ENCODE assay signal across 1 cellular context in the genomic region with DNA sequence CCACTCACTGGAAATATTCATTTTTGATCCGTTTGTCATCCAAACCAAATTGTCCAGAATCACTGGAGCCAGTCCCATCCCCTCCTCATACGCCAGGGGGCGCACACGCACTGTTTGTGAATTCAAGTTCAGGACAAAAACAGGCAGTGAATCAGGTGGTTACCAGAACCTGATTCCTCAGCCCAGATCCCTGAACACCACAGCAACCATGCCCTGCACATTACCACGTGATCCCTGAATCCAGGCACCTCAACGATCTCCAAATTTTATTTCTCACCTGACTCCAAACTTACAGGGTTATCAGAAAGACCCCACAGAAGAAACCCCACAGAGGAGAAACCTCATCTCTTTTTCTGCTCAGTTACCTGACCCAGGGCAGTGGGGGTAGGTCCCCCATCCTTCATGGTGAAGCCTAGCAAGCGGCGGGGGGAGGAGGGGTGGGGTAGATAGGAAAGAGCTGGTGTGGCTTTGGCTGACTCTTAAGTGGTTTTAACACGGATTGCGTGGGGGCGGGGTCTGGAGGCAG.
A peak's percentile ranks its signal among the peaks of the same experiment; 100 is the strongest.
TF ChIP-seq lines count a peak whose summit lies in the region.

No MANE protein-coding gene starts in this region.

TF ChIP-seq in K562, 482 proteins besides CTCF, POLR2A, EP300 and RAD21 (continued from another document and continues in another):
- TF ChIP-seq BRF2 (IDR thresholded peaks at IDR 0.05; ENCODE audit: borderline replicate concordance, insufficient read depth, insufficient read length) = no peak
- TF ChIP-seq, protein P1, sequence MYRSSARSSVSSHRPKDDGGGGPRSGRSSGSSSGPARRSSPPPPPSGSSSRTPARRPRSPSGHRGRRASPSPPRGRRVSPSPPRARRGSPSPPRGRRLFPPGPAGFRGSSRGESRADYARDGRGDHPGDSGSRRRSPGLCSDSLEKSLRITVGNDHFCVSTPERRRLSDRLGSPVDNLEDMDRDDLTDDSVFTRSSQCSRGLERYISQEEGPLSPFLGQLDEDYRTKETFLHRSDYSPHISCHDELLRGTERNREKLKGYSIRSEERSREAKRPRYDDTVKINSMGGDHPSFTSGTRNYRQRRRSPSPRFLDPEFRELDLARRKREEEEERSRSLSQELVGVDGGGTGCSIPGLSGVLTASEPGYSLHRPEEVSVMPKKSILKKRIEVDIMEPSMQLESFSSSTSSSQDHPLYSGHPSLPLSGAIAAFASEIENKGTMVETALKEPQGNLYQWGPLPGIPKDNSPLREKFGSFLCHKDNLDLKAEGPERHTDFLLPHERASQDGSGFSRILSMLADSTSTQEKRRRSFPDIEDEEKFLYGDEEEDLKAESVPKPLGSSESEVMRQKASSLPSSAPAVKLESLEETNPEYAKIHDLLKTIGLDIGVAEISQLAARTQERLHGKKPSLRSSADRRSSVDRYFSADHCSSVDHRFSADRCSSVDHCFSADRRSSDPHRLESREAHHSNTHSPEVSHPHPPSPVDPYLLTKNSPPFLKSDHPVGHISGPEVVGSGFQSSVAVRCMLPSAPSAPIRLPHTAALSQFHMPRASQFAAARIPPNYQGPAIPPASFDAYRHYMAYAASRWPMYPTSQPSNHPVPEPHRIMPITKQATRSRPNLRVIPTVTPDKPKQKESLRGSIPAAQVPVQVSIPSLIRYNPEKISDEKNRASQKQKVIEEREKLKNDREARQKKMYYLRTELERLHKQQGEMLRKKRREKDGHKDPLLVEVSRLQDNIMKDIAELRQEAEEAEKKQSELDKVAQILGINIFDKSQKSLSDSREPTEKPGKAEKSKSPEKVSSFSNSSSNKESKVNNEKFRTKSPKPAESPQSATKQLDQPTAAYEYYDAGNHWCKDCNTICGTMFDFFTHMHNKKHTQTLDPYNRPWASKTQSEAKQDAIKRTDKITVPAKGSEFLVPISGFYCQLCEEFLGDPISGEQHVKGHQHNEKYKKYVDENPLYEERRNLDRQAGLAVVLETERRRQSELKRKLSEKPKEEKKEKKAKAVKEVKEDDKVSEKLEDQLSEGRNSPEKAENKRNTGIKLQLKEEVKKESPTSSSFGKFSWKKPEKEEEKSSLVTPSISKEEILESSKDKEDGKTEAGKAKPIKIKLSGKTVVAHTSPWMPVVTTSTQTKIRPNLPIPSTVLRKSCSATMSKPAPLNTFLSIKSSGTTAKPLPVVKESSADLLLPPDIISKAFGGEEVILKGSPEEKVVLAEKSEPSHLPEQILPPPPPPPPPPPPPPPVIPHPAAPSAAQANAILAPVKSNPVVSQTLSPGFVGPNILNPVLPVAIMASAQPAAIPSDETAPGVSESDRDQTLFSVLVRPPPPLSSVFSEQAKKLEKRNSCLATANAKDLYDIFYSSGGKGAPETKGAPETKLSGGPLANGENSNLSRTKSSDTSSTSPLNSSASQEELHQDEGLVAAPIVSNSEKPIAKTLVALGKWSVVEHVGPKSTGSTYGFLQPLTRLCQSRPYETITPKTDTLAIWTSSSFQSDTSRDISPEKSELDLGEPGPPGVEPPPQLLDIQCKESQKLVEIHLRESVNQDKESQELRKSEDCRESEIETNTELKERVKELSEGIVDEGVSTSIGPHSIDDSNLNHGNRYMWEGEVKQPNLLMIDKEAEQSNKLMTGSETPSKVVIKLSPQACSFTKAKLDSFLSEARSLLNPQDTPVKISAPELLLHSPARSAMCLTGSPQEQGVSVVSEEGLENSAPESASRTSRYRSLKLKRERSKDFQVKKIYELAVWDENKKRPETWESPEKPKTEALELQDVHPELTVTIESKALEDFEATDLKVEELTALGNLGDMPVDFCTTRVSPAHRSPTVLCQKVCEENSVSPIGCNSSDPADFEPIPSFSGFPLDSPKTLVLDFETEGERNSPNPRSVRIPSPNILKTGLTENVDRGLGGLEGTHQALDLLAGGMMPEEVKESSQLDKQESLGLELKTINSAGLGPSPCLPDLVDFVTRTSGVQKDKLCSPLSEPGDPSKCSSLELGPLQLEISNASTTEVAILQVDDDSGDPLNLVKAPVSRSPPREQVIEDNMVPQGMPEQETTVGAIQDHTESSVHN (IDR thresholded peaks at IDR 0.05; ENCODE audit: borderline replicate concordance in 1 of 2, low read depth in 1 of 2) = no peak
- TF ChIP-seq KLF1 (tag; IDR thresholded peaks at IDR 0.05) = no peak
- TF ChIP-seq SMAD1 (IDR thresholded peaks at IDR 0.05; ENCODE audit: low read depth, low read length, partially characterized antibody) = peak; percentile 50
- TF ChIP-seq, protein P2, sequence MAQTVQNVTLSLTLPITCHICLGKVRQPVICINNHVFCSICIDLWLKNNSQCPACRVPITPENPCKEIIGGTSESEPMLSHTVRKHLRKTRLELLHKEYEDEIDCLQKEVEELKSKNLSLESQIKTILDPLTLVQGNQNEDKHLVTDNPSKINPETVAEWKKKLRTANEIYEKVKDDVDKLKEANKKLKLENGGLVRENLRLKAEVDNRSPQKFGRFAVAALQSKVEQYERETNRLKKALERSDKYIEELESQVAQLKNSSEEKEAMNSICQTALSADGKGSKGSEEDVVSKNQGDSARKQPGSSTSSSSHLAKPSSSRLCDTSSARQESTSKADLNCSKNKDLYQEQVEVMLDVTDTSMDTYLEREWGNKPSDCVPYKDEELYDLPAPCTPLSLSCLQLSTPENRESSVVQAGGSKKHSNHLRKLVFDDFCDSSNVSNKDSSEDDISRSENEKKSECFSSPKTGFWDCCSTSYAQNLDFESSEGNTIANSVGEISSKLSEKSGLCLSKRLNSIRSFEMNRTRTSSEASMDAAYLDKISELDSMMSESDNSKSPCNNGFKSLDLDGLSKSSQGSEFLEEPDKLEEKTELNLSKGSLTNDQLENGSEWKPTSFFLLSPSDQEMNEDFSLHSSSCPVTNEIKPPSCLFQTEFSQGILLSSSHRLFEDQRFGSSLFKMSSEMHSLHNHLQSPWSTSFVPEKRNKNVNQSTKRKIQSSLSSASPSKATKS (CRISPR knock-in tag; IDR thresholded peaks at IDR 0.05) = no peak
- no peak for TF ChIP-seq CBFB (CRISPR knock-in tag; IDR thresholded peaks at IDR 0.05)
- no peak for TF ChIP-seq BCOR (IDR thresholded peaks at IDR 0.05)
- peak in 1 of 2 experiments; percentile 30; a peak in 1 of 4 replicates for TF ChIP-seq HDAC1 (IDR thresholded peaks at IDR 0.05)
- no peak for TF ChIP-seq DMBX1 (CRISPR knock-in tag; IDR thresholded peaks at IDR 0.05; ENCODE audit: borderline replicate concordance)
- TF ChIP-seq PBX2 (CRISPR knock-in tag; IDR thresholded peaks at IDR 0.05; ENCODE audit: low read depth) = no peak
- no peak for TF ChIP-seq PBX2 (tag; conservative IDR thresholded peaks at IDR 0.05; ENCODE audit: low read depth)
- TF ChIP-seq, protein P3, sequence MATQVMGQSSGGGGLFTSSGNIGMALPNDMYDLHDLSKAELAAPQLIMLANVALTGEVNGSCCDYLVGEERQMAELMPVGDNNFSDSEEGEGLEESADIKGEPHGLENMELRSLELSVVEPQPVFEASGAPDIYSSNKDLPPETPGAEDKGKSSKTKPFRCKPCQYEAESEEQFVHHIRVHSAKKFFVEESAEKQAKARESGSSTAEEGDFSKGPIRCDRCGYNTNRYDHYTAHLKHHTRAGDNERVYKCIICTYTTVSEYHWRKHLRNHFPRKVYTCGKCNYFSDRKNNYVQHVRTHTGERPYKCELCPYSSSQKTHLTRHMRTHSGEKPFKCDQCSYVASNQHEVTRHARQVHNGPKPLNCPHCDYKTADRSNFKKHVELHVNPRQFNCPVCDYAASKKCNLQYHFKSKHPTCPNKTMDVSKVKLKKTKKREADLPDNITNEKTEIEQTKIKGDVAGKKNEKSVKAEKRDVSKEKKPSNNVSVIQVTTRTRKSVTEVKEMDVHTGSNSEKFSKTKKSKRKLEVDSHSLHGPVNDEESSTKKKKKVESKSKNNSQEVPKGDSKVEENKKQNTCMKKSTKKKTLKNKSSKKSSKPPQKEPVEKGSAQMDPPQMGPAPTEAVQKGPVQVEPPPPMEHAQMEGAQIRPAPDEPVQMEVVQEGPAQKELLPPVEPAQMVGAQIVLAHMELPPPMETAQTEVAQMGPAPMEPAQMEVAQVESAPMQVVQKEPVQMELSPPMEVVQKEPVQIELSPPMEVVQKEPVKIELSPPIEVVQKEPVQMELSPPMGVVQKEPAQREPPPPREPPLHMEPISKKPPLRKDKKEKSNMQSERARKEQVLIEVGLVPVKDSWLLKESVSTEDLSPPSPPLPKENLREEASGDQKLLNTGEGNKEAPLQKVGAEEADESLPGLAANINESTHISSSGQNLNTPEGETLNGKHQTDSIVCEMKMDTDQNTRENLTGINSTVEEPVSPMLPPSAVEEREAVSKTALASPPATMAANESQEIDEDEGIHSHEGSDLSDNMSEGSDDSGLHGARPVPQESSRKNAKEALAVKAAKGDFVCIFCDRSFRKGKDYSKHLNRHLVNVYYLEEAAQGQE (CRISPR knock-in tag; IDR thresholded peaks at IDR 0.05; ENCODE audit: low read depth) = no peak
- TF ChIP-seq ERF (CRISPR knock-in tag; IDR thresholded peaks at IDR 0.05) = no peak
- TF ChIP-seq TEAD1 (CRISPR knock-in tag; IDR thresholded peaks at IDR 0.05) = no peak
- no peak for TF ChIP-seq RBM22 (IDR thresholded peaks at IDR 0.05; ENCODE audit: low read depth, low read length, poor library complexity, severe bottlenecking)
- TF ChIP-seq, protein P4, sequence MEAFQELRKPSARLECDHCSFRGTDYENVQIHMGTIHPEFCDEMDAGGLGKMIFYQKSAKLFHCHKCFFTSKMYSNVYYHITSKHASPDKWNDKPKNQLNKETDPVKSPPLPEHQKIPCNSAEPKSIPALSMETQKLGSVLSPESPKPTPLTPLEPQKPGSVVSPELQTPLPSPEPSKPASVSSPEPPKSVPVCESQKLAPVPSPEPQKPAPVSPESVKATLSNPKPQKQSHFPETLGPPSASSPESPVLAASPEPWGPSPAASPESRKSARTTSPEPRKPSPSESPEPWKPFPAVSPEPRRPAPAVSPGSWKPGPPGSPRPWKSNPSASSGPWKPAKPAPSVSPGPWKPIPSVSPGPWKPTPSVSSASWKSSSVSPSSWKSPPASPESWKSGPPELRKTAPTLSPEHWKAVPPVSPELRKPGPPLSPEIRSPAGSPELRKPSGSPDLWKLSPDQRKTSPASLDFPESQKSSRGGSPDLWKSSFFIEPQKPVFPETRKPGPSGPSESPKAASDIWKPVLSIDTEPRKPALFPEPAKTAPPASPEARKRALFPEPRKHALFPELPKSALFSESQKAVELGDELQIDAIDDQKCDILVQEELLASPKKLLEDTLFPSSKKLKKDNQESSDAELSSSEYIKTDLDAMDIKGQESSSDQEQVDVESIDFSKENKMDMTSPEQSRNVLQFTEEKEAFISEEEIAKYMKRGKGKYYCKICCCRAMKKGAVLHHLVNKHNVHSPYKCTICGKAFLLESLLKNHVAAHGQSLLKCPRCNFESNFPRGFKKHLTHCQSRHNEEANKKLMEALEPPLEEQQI (IDR thresholded peaks at IDR 0.05) = no peak
- TF ChIP-seq SAFB2 (IDR thresholded peaks at IDR 0.05; ENCODE audit: borderline replicate concordance, low read depth, low read length, severe bottlenecking) = no peak
- TF ChIP-seq NCOA2 (IDR thresholded peaks at IDR 0.05; ENCODE audit: partially characterized antibody in 2 of 2) = no peak
- TF ChIP-seq TRIM25 (IDR thresholded peaks at IDR 0.05; ENCODE audit: borderline replicate concordance) = 0 out of 2 replicates have a peak, but pooled peaks have one; percentile 56
- no peak for TF ChIP-seq TRIM24 (IDR thresholded peaks at IDR 0.05)
- TF ChIP-seq ZNF282 (CRISPR knock-in tag; IDR thresholded peaks at IDR 0.05) = no peak
- no peak for TF ChIP-seq SRSF3 (IDR thresholded peaks at IDR 0.05; ENCODE audit: insufficient read depth, low read length)
- TF ChIP-seq, protein P5, sequence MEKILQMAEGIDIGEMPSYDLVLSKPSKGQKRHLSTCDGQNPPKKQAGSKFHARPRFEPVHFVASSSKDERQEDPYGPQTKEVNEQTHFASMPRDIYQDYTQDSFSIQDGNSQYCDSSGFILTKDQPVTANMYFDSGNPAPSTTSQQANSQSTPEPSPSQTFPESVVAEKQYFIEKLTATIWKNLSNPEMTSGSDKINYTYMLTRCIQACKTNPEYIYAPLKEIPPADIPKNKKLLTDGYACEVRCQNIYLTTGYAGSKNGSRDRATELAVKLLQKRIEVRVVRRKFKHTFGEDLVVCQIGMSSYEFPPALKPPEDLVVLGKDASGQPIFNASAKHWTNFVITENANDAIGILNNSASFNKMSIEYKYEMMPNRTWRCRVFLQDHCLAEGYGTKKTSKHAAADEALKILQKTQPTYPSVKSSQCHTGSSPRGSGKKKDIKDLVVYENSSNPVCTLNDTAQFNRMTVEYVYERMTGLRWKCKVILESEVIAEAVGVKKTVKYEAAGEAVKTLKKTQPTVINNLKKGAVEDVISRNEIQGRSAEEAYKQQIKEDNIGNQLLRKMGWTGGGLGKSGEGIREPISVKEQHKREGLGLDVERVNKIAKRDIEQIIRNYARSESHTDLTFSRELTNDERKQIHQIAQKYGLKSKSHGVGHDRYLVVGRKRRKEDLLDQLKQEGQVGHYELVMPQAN (IDR thresholded peaks at IDR 0.05; ENCODE audit: borderline replicate concordance) = no peak; the same call in 1 of the 2 replicates
- TF ChIP-seq SMARCC2 (IDR thresholded peaks at IDR 0.05; ENCODE audit: low read depth) = no peak
